27 cellular contexts compared by ENCODE assay signal in the genomic region with DNA sequence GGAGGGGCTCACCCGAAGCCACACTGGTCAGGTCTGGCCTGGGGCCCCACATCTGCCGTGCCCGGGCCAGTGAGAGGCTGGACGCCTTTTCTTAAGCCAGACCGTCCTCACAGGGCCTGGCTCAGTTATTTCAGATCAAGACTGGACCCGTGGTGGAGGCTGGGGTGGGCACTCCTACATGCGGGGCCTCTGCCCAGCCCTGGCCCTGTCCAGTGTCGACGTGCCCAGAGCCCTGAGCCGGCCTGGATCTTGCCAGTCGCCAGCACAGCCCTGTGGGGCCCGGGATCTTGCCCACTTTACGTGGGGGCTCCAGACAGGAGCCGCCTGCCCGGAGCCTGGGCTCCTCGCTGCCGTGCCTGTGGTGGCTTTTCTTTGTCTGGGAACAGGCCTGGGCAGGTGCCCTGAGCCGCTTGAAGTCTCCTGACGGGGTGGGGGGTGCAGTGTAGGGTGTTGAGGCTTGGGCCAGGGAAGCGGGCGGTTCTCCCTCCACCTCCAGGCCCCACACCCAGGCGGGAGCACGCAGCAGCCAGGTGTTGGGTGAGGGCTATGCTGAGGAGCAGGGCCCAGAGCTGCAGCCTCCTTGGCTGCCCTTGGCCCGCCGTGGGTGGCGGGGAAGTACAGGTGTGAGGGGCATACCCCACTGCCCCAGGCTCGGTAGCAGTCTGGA. TPM values are rescaled to one million over a fixed set of nuclear protein-coding genes. Genes with fewer than 3 reads are reported as not detected.
A peak's percentile ranks its signal among the peaks of the same experiment; 100 is the strongest.
DNase-seq lines count a peak whose midpoint lies in the region; ATAC-seq and TF ChIP-seq lines count a peak whose summit lies in the region.
"Had no signal": no experiment of that assay in that cellular context is flagged by ENCODE, and none has a peak within 500 bp of the region (broad histone marks: within the 10 kb centered on the region; RNA-seq: fewer than 3 reads in every experiment).

No MANE protein-coding gene starts in this region.

- H3K36me3 ChIP-seq in HEK293 (ENCODE audit: control insufficient read depth in 2 of 2, insufficient read depth in 1 of 2, low read length in 2 of 2) (no peaks in the 10 kb centered on the region), gastrocnemius medialis (no peaks in the 10 kb centered on the region)
- H3K36me3 ChIP-seq: HAP-1, neural progenitor cell, upper lobe of left lung had no signal

- peaks cover 1% of the 10 kb centered on the region for H3K27me3 Mint-ChIP-seq in glutamatergic neuron (ENCODE audit: unreplicated experiment)

- H3K4me3 ChIP-seq in HEK293 (ENCODE audit: low read depth, low read length): no peak overlapping the region
- H3K4me3 ChIP-seq in gastrocnemius medialis: no peak overlapping the region
- H3K4me3 ChIP-seq: HAP-1, neural progenitor cell, upper lobe of left lung had no signal

- no peak overlapping the region for H3K27ac ChIP-seq in HEK293 (ENCODE audit: extremely low read depth, low read depth, low read length)
- H3K27ac ChIP-seq in gastrocnemius medialis: peak overlapping the region; percentile 45 to 79 (median 64)
- H3K27ac ChIP-seq: neural progenitor cell, upper lobe of left lung had no signal

- H3K4me1 ChIP-seq in HEK293 (ENCODE audit: control insufficient read depth, insufficient read depth, low read length) (peaks cover 3% of the 10 kb centered on the region; the same call in 1 of the 2 replicates), gastrocnemius medialis (peaks cover 58 to 75% of the 10 kb centered on the region in 2 donors)

- intact Hi-C loops in gastrocnemius medialis (cut with DNase I; ENCODE audit: low total_unique reads): no loop called here

- H3K4me1 Mint-ChIP-seq in glutamatergic neuron (ENCODE audit: low read depth, unreplicated experiment): peaks cover 7% of the 10 kb centered on the region
- H3K4me1 Mint-ChIP-seq: activated naive CD8-positive, alpha-beta T cell treated with anti-CD3 and anti-CD28 coated beads, Interleukin-2, amount 50 U/mL, for 24 hours had no signal

- H3K36me3 Mint-ChIP-seq in glutamatergic neuron (ENCODE audit: unreplicated experiment): no peaks in the 10 kb centered on the region
- H3K36me3 Mint-ChIP-seq: WTC11 had no signal

- TF ChIP-seq POLR2A in gastrocnemius medialis (IDR thresholded peaks at IDR 0.05): no peak

- CTCF ChIA-PET in HEK293 (lab: Yijun Ruan, JAX): interaction anchor here (2.3 kb wide), 1 partner anchor 209 kb away, joined by 7 read pairs; no protein-coding TSS in a partner anchor

- ATAC-seq in gastrocnemius medialis (no peak), HG03175 (IDR thresholded peaks at IDR 0.05; ENCODE audit: unreplicated experiment) (no peak), GM18858 (IDR thresholded peaks at IDR 0.05; ENCODE audit: unreplicated experiment) (no peak)
- no peak for ATAC-seq in stimulated activated naive CD8-positive, alpha-beta T cell treated with anti-CD3 and anti-CD28 coated beads, Interleukin-15, Interleukin-2, amounts not matched to agents 100 U/mL and 50 U/mL, for 24 hours
- ATAC-seq: activated naive CD8-positive, alpha-beta T cell treated with anti-CD3 and anti-CD28 coated beads, Interleukin-2, amount 50 U/mL, for 24 hours; PC-3; WTC11 had no signal

- H3K27me3 ChIP-seq in gastrocnemius medialis: no peaks in the 10 kb centered on the region

- in situ Hi-C loops in gastrocnemius medialis (cut with MboI; ENCODE audit: low sequenced_read_pairs in 4 of 4): loop anchor here in 1 of 4 donors (25.0 kb wide), 1 partner anchor 204 kb away; no protein-coding TSS in a partner anchor

- no peak overlapping the region for H3K4me3 Mint-ChIP-seq in glutamatergic neuron (ENCODE audit: unreplicated experiment)
- H3K4me3 Mint-ChIP-seq: activated CD4-positive, alpha-beta T cell treated with anti-CD3 and anti-CD28 coated beads, Interleukin-2, amount 10 ng/mL, durations not matched to agents 7 days and 5 days; activated naive CD8-positive, alpha-beta T cell treated with anti-CD3 and anti-CD28 coated beads, Interleukin-2, amount 50 U/mL, for 24 hours; activated T-cell treated with anti-CD3 and anti-CD28 coated beads, Interleukin-2, amount 50 U/mL, for 24 hours; neural progenitor cell; WTC11 had no signal

- H3K27ac Mint-ChIP-seq in glutamatergic neuron (ENCODE audit: unreplicated experiment): no peak overlapping the region
- H3K27ac Mint-ChIP-seq: activated CD4-positive, alpha-beta T cell treated with anti-CD3 and anti-CD28 coated beads, Interleukin-2, amount 10 ng/mL, durations not matched to agents 7 days and 5 days; activated naive CD8-positive, alpha-beta T cell treated with anti-CD3 and anti-CD28 coated beads, Interleukin-2, amount 50 U/mL, for 24 hours; activated T-cell treated with anti-CD3 and anti-CD28 coated beads, Interleukin-2, amount 50 U/mL, for 24 hours; neural progenitor cell; WTC11 had no signal

- POLR2A ChIA-PET in HEK293 (lab: Yijun Ruan, JAX): no interaction called here

- peaks cover 7% of the 10 kb centered on the region for H3K9me3 Mint-ChIP-seq in glutamatergic neuron (ENCODE audit: unreplicated experiment)
- H3K9me3 Mint-ChIP-seq: activated CD4-positive, alpha-beta T cell treated with anti-CD3 and anti-CD28 coated beads, Interleukin-2, amount 10 ng/mL, durations not matched to agents 7 days and 5 days; activated naive CD8-positive, alpha-beta T cell treated with anti-CD3 and anti-CD28 coated beads, Interleukin-2, amount 50 U/mL, for 24 hours; activated T-cell treated with anti-CD3 and anti-CD28 coated beads, Interleukin-2, amount 50 U/mL, for 24 hours; neural progenitor cell; WTC11 had no signal

- H3K9me3 ChIP-seq in HEK293 (ENCODE audit: control insufficient read depth, insufficient read depth, low read depth, low read length) (no peaks in the 10 kb centered on the region), gastrocnemius medialis (no peaks in the 10 kb centered on the region)
- H3K9me3 ChIP-seq: HAP-1, upper lobe of left lung had no signal

- no peak for TF ChIP-seq CTCF in HEK293 (tag by site-specific recombination; IDR thresholded peaks at IDR 0.05)
- no peak for TF ChIP-seq CTCF in glutamatergic neuron (IDR thresholded peaks at IDR 0.05; ENCODE audit: partially characterized antibody, unreplicated experiment)
- no peak for TF ChIP-seq CTCF in gastrocnemius medialis (IDR thresholded peaks at IDR 0.05 in 4 of 5, conservative IDR thresholded peaks at IDR 0.05 in 1 of 5)

- peak; percentile 10 for DNase-seq in NCI-H526 treated with DMSO at 0.1 percent for 48 hours (lab: John Stamatoyannopoulos, UW)
- DNase-seq in glutamatergic neuron: peak; percentile 13
- DNase-seq in gastrocnemius medialis: no peak
- no peak for DNase-seq in stimulated activated naive CD8-positive, alpha-beta T cell treated with anti-CD3 and anti-CD28 coated beads, Interleukin-15, Interleukin-2, amounts not matched to agents 100 U/mL and 50 U/mL, for 24 hours
- DNase-seq in activated effector memory CD4-positive, alpha-beta T cell treated with anti-CD3 and anti-CD28 coated beads, Interleukin-2, amount 50 U/mL, for 16 hours: no peak
- DNase-seq: activated CD4-positive, alpha-beta T cell treated with anti-CD3 and anti-CD28 coated beads, Interleukin-2, amount 10 ng/mL, durations not matched to agents 7 days and 5 days; activated naive CD8-positive, alpha-beta T cell treated with anti-CD3 and anti-CD28 coated beads, Interleukin-2, amount 50 U/mL, for 24 hours; activated T-cell treated with anti-CD3 and anti-CD28 coated beads, Interleukin-2, amount 50 U/mL, for 24 hours; C1 segment of cervical spinal cord; COR-L47; MV-4-11; NCI-H146; NCI-H524; PC-3; SIG-M5; small intestine; stimulated activated CD4-positive, alpha-beta T cell treated with anti-CD3 and anti-CD28 coated beads, Interleukin-1b, Interleukin-23, amount 100 ng/mL, for 48 hours; stimulated activated CD8-positive, alpha-beta memory T cell treated with anti-CD3 and anti-CD28 coated beads, Interleukin-4, amount 100 ng/mL, for 48 hours; SW 1271; T-helper 9 cell had no signal

TF ChIP-seq in HEK293, 187 proteins besides CTCF, POLR2A, EP300 and RAD21:
- no peak for TF ChIP-seq FEZF1 (tag by site-specific recombination; IDR thresholded peaks at IDR 0.05)
- TF ChIP-seq ZFHX2 (tag by site-specific recombination; conservative IDR thresholded peaks at IDR 0.05): 0 out of 2 replicates have a peak, but pooled peaks have one; percentile 7

RNA-seq across cellular contexts. Expression of gene GPC1, which starts 6.0 kb away (rescaled TPM):
- total RNA-seq in glutamatergic neuron (ENCODE audit: unreplicated experiment): 155 TPM
- total RNA-seq in gastrocnemius medialis: 100 to 1,000 TPM; 112 to 188 (median 180) TPM

Comparison
In these comparisons a context has a peak if more than half of its experiments do, and no peak if none do; other contexts are left out.
1. DNase-seq: peak in NCI-H526 treated with DMSO at 0.1 percent for 48 hours (single experiment) and glutamatergic neuron (single experiment); none in gastrocnemius medialis (0 of 2), stimulated activated naive CD8-positive, alpha-beta T cell treated with anti-CD3 and anti-CD28 coated beads, Interleukin-15, Interleukin-2, amounts not matched to agents 100 U/mL and 50 U/mL, for 24 hours (single experiment) and activated effector memory CD4-positive, alpha-beta T cell treated with anti-CD3 and anti-CD28 coated beads, Interleukin-2, amount 50 U/mL, for 16 hours (single experiment).